ENCODE assay signal across 22 cellular contexts in genomic region chr18:49519041-49519971, GRCh38. TPM values are rescaled to one million over a fixed set of nuclear protein-coding genes. Genes with fewer than 3 reads are reported as not detected.
A peak's percentile ranks its signal among the peaks of the same experiment; 100 is the strongest.
DNase-seq lines count a peak whose midpoint lies in the region; ATAC-seq and TF ChIP-seq lines count a peak whose summit lies in the region.
"Had no signal": no experiment of that assay in that cellular context is flagged by ENCODE, and none has a peak within 500 bp of the region (broad histone marks: within the 10 kb centered on the region; RNA-seq: fewer than 3 reads in every experiment).

No MANE protein-coding gene starts in this region.

- intact Hi-C loops in activated T-helper 1 cell treated with anti-CD3 and anti-CD28 coated beads, Interleukin-12 subunit alpha, Interleukin-12 subunit beta, Interleukin-2, Interleukin-4 antibody, amounts not matched to agents 30 ng/mL and 10 ng/mL and 1 ng/mL, durations not matched to agents 14 hours and 24 hours and 36 hours (cut with micrococcal nuclease), result no loop called here

- H3K27ac Mint-ChIP-seq in T-helper 2 cell treated with Interferon-gamma antibody and Interleukin-4, amounts not matched to agents 5 μg/mL and 100 μg/mL, for 36 hours, result peak overlapping the region; percentile 24
- H3K27ac Mint-ChIP-seq in WTC11, result peak overlapping the region; percentile 42
- no peak overlapping the region for H3K27ac Mint-ChIP-seq in activated T-helper 1 cell treated with anti-CD3 and anti-CD28 coated beads, Interleukin-12 subunit alpha, Interleukin-12 subunit beta, Interleukin-2, Interleukin-4 antibody, amounts not matched to agents 30 ng/mL and 10 ng/mL and 1 ng/mL, durations not matched to agents 14 hours and 24 hours and 36 hours
- H3K27ac Mint-ChIP-seq: B cell; dendritic cell treated with granulocyte-macrophage colony-stimulating factor and Interleukin-4, amounts not matched to agents 40 ng/mL and 50 ng/mL, for 4 days had no signal

- DNase-seq in T-helper 2 cell treated with Interferon-gamma antibody and Interleukin-4, amounts not matched to agents 5 μg/mL and 100 μg/mL, for 36 hours (ENCODE audit: low spot score), result no peak
- DNase-seq in T-helper 2 cell (no peak), WTC11 (ENCODE audit: low spot score) (no peak), left lobe of liver (ENCODE audit: low spot score) (peak; percentile 16), ureter (ENCODE audit: low spot score) (peak; percentile 26), AG20443 (ENCODE audit: low spot score) (no peak)
- DNase-seq in activated T-helper 1 cell treated with anti-CD3 and anti-CD28 coated beads, Interleukin-12 subunit alpha, Interleukin-12 subunit beta, Interleukin-2, Interleukin-4 antibody, amounts not matched to agents 30 ng/mL and 10 ng/mL and 1 ng/mL, durations not matched to agents 14 hours and 24 hours and 36 hours (ENCODE audit: low spot score), result no peak
- DNase-seq: 8988T; activated CD4-positive, alpha-beta T cell treated with anti-CD3 and anti-CD28 coated beads, Interleukin-2, amount 50 U/mL, for 1 hour; foreskin fibroblast; hippocampal formation; NCI-H1092 treated with DMSO at 0.1 percent for 48 hours; NCI-H2029 treated with DMSO at 0.1 percent for 48 hours; NCI-H446 treated with DMSO at 0.1 percent for 48 hours; SJCRH30; stimulated activated CD4-positive, alpha-beta T cell treated with anti-CD3 and anti-CD28 coated beads, Interleukin-4, amount 100 ng/mL, for 24 hours; stimulated activated naive CD8-positive, alpha-beta T cell treated with anti-CD3 and anti-CD28 coated beads, Interleukin-15, Interleukin-2, amounts not matched to agents 100 U/mL and 50 U/mL, for 24 hours; T-helper 1 cell had no signal

- no peak for TF ChIP-seq CTCF in WTC11 (IDR thresholded peaks at IDR 0.05)

- no peaks in the 10 kb centered on the region for H3K4me1 Mint-ChIP-seq in T-helper 2 cell treated with Interferon-gamma antibody and Interleukin-4, amounts not matched to agents 5 μg/mL and 100 μg/mL, for 36 hours (ENCODE audit: low read depth)
- H3K4me1 Mint-ChIP-seq in WTC11, result peaks cover 42% of the 10 kb centered on the region
- no peaks in the 10 kb centered on the region for H3K4me1 Mint-ChIP-seq in activated T-helper 1 cell treated with anti-CD3 and anti-CD28 coated beads, Interleukin-12 subunit alpha, Interleukin-12 subunit beta, Interleukin-2, Interleukin-4 antibody, amounts not matched to agents 30 ng/mL and 10 ng/mL and 1 ng/mL, durations not matched to agents 14 hours and 24 hours and 36 hours (ENCODE audit: low read depth)
- H3K4me1 Mint-ChIP-seq: B cell had no signal

- POLR2A ChIA-PET in WTC11 (lab: Charles Lee), result interaction anchor here (0.6 to 1.6 kb wide), 3 partner anchors 37 to 916 kb away, joined by 4 to 9 read pairs (median 4); no protein-coding TSS in a partner anchor

- H3K9me3 Mint-ChIP-seq in T-helper 2 cell treated with Interferon-gamma antibody and Interleukin-4, amounts not matched to agents 5 μg/mL and 100 μg/mL, for 36 hours, result no peaks in the 10 kb centered on the region
- H3K9me3 Mint-ChIP-seq in WTC11, result no peaks in the 10 kb centered on the region
- no peaks in the 10 kb centered on the region for H3K9me3 Mint-ChIP-seq in activated T-helper 1 cell treated with anti-CD3 and anti-CD28 coated beads, Interleukin-12 subunit alpha, Interleukin-12 subunit beta, Interleukin-2, Interleukin-4 antibody, amounts not matched to agents 30 ng/mL and 10 ng/mL and 1 ng/mL, durations not matched to agents 14 hours and 24 hours and 36 hours
- H3K9me3 Mint-ChIP-seq: dendritic cell treated with granulocyte-macrophage colony-stimulating factor and Interleukin-4, amounts not matched to agents 40 ng/mL and 50 ng/mL, for 4 days had no signal

- CTCF ChIA-PET in WTC11 (lab: Charles Lee), result interaction anchor here (1.0 to 2.3 kb wide), 4 partner anchors 9 to 339 kb away, joined by 3 to 12 read pairs (median 7); no protein-coding TSS in a partner anchor

- no peak overlapping the region for H3K4me3 Mint-ChIP-seq in T-helper 2 cell treated with Interferon-gamma antibody and Interleukin-4, amounts not matched to agents 5 μg/mL and 100 μg/mL, for 36 hours
- no peak overlapping the region for H3K4me3 Mint-ChIP-seq in WTC11
- H3K4me3 Mint-ChIP-seq in activated T-helper 1 cell treated with anti-CD3 and anti-CD28 coated beads, Interleukin-12 subunit alpha, Interleukin-12 subunit beta, Interleukin-2, Interleukin-4 antibody, amounts not matched to agents 30 ng/mL and 10 ng/mL and 1 ng/mL, durations not matched to agents 14 hours and 24 hours and 36 hours, result no peak overlapping the region
- H3K4me3 Mint-ChIP-seq: B cell; dendritic cell treated with granulocyte-macrophage colony-stimulating factor and Interleukin-4, amounts not matched to agents 40 ng/mL and 50 ng/mL, for 4 days had no signal

- H3K27me3 Mint-ChIP-seq in T-helper 2 cell treated with Interferon-gamma antibody and Interleukin-4, amounts not matched to agents 5 μg/mL and 100 μg/mL, for 36 hours (ENCODE audit: low read depth), result peaks cover 9% of the 10 kb centered on the region
- H3K27me3 Mint-ChIP-seq in WTC11 (ENCODE audit: low read depth), result no peaks in the 10 kb centered on the region
- H3K27me3 Mint-ChIP-seq in activated T-helper 1 cell treated with anti-CD3 and anti-CD28 coated beads, Interleukin-12 subunit alpha, Interleukin-12 subunit beta, Interleukin-2, Interleukin-4 antibody, amounts not matched to agents 30 ng/mL and 10 ng/mL and 1 ng/mL, durations not matched to agents 14 hours and 24 hours and 36 hours (ENCODE audit: insufficient read depth), result peaks cover 4% of the 10 kb centered on the region
- H3K27me3 Mint-ChIP-seq: dendritic cell treated with granulocyte-macrophage colony-stimulating factor and Interleukin-4, amounts not matched to agents 40 ng/mL and 50 ng/mL, for 4 days had no signal

- no peaks in the 10 kb centered on the region for H3K36me3 Mint-ChIP-seq in T-helper 2 cell treated with Interferon-gamma antibody and Interleukin-4, amounts not matched to agents 5 μg/mL and 100 μg/mL, for 36 hours (ENCODE audit: low read depth)
- no peaks in the 10 kb centered on the region for H3K36me3 Mint-ChIP-seq in WTC11
- H3K36me3 Mint-ChIP-seq in activated T-helper 1 cell treated with anti-CD3 and anti-CD28 coated beads, Interleukin-12 subunit alpha, Interleukin-12 subunit beta, Interleukin-2, Interleukin-4 antibody, amounts not matched to agents 30 ng/mL and 10 ng/mL and 1 ng/mL, durations not matched to agents 14 hours and 24 hours and 36 hours (ENCODE audit: low read depth), result no peaks in the 10 kb centered on the region

- ATAC-seq in WTC11 (peak; percentile 42), left lobe of liver (no peak), GM19035 (IDR thresholded peaks at IDR 0.05; ENCODE audit: unreplicated experiment) (no peak)
- ATAC-seq: HepG2; stimulated activated naive CD8-positive, alpha-beta T cell treated with anti-CD3 and anti-CD28 coated beads, Interleukin-15, Interleukin-2, amounts not matched to agents 100 U/mL and 50 U/mL, for 24 hours had no signal

TF ChIP-seq in WTC11, 78 proteins besides CTCF, POLR2A, EP300 and RAD21:
- no peak for TF ChIP-seq ZNF317 (CRISPR knock-in tag; IDR thresholded peaks at IDR 0.05; ENCODE audit: borderline replicate concordance, low read depth)
- no peak for TF ChIP-seq SOX15 (CRISPR knock-in tag; IDR thresholded peaks at IDR 0.05)

RNA-seq across cellular contexts. Expression of gene RPL17, which starts 27.0 kb away (rescaled TPM):
- total RNA-seq in WTC11 (2021) (2,395 to 2,803 TPM (median 2,637 TPM) in 3 replicates), left lobe of liver (418 TPM), ureter (1,759 TPM)
- total RNA-seq in activated T-helper 1 cell treated with anti-CD3 and anti-CD28 coated beads, Interleukin-12 subunit alpha, Interleukin-12 subunit beta, Interleukin-2, Interleukin-4 antibody, amounts not matched to agents 30 ng/mL and 10 ng/mL and 1 ng/mL, durations not matched to agents 14 hours and 24 hours and 36 hours, result 2,043 and 2,063 TPM in 2 replicates

RNA-seq across cellular contexts. Expression of gene C18orf32, which starts 32.3 kb away (rescaled TPM):
- total RNA-seq in WTC11 (2021), result 28.7 to 32.5 TPM (median 32.1 TPM) in 3 replicates
- total RNA-seq in left lobe of liver, result 30.0 TPM
- 37.9 TPM for total RNA-seq in ureter
- total RNA-seq in activated T-helper 1 cell treated with anti-CD3 and anti-CD28 coated beads, Interleukin-12 subunit alpha, Interleukin-12 subunit beta, Interleukin-2, Interleukin-4 antibody, amounts not matched to agents 30 ng/mL and 10 ng/mL and 1 ng/mL, durations not matched to agents 14 hours and 24 hours and 36 hours, result 28.7 and 31.2 TPM in 2 replicates

RNA-seq across cellular contexts. Expression of gene LIPG, which starts 42.6 kb away (rescaled TPM):
- total RNA-seq in WTC11 (2021) (5.5 to 6.8 TPM (median 6.1 TPM) in 3 replicates), left lobe of liver (89.4 TPM), ureter (6.2 TPM)
- total RNA-seq in activated T-helper 1 cell treated with anti-CD3 and anti-CD28 coated beads, Interleukin-12 subunit alpha, Interleukin-12 subunit beta, Interleukin-2, Interleukin-4 antibody, amounts not matched to agents 30 ng/mL and 10 ng/mL and 1 ng/mL, durations not matched to agents 14 hours and 24 hours and 36 hours, result 0.29 and 0.88 TPM in 2 replicates
- total RNA-seq: B cell had no signal

RNA-seq across cellular contexts. Expression of gene DYM, which starts 58.9 kb away (rescaled TPM):
- total RNA-seq in WTC11 (2021), result 64.1 to 71.4 TPM (median 68.9 TPM) in 3 replicates
- total RNA-seq in left lobe of liver, result 28.5 TPM
- total RNA-seq in ureter, result 100 TPM
- total RNA-seq in activated T-helper 1 cell treated with anti-CD3 and anti-CD28 coated beads, Interleukin-12 subunit alpha, Interleukin-12 subunit beta, Interleukin-2, Interleukin-4 antibody, amounts not matched to agents 30 ng/mL and 10 ng/mL and 1 ng/mL, durations not matched to agents 14 hours and 24 hours and 36 hours, result 56.9 and 66.1 TPM in 2 replicates

Comparison
In these comparisons a context has a peak if more than half of its experiments do, and no peak if none do; other contexts are left out.
1. DNase-seq: peak in left lobe of liver (single experiment) and ureter (single experiment); none in T-helper 2 cell treated with Interferon-gamma antibody and Interleukin-4, amounts not matched to agents 5 μg/mL and 100 μg/mL, for 36 hours (single experiment), T-helper 2 cell (0 of 5), WTC11 (single experiment), AG20443 (single experiment) and activated T-helper 1 cell treated with anti-CD3 and anti-CD28 coated beads, Interleukin-12 subunit alpha, Interleukin-12 subunit beta, Interleukin-2, Interleukin-4 antibody, amounts not matched to agents 30 ng/mL and 10 ng/mL and 1 ng/mL, durations not matched to agents 14 hours and 24 hours and 36 hours (single experiment).
2. RNA of gene LIPG, which starts 42.6 kb away (total RNA-seq): 89.4 TPM in left lobe of liver (single experiment); 5.5 to 6.8 TPM in WTC11, 6.2 TPM in ureter (single experiment) and 0.29 to 0.88 TPM in activated T-helper 1 cell treated with anti-CD3 and anti-CD28 coated beads, Interleukin-12 subunit alpha, Interleukin-12 subunit beta, Interleukin-2, Interleukin-4 antibody, amounts not matched to agents 30 ng/mL and 10 ng/mL and 1 ng/mL, durations not matched to agents 14 hours and 24 hours and 36 hours; every median in the first group is over 10 times any median in the second.